14 cellular contexts compared by ENCODE assay signal in the genomic region with DNA sequence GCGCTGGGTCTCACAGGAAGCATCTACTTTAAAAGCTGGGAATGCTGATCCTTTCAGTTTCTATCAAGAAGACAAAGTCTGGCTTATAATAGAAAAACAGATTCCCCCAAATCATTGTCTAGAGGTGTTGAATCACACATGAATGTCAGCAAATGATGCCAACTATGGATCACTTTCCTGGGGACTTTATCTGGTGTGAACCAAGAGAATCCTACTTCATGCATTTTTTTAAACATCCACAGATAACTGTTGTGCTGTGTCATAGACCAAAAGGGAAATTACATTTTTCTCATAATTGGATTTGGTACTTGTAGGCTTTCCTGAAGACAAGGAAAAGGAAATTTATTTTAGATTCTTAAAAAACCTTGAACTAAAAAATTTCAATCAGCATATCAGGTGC.
DNase-seq lines count a peak whose midpoint lies in the region; TF ChIP-seq lines count a peak whose summit lies in the region.
"Had no signal": no experiment of that assay in that cellular context is flagged by ENCODE, and none has a peak within 500 bp of the region (broad histone marks: within the 10 kb centered on the region; RNA-seq: fewer than 3 reads in every experiment).

No MANE protein-coding gene starts in this region.

- WGBS in GM23248 (ENCODE audit: low coverage in 1 of 2, low lambda C conversion rate in 2 of 2, missing lambda C conversion rate in 2 of 2), 2 experiments: 50% methylated on average over 1 of the region's 1 CpG
- WGBS in mesenchymal stem cell: 80% methylated on average over 1 of the region's 1 CpG

- H3K36me3 ChIP-seq in GM23248 (ENCODE audit: low read depth) (no peaks in the 10 kb centered on the region), mesenchymal stem cell (ENCODE audit: control insufficient read depth in 1 of 2, insufficient read depth in 2 of 2, low read depth in 1 of 2, low read length in 2 of 2) (no peaks in the 10 kb centered on the region), subcutaneous abdominal adipose tissue (ENCODE audit: control insufficient read depth in 5 of 5, insufficient read depth in 5 of 5, low read length in 5 of 5) (no peaks in the 10 kb centered on the region)
- H3K36me3 ChIP-seq: neural progenitor cell had no signal

- peak; percentile 44 for DNase-seq in GM23248
- DNase-seq in caudate nucleus (lab: John Stamatoyannopoulos, UW): no peak
- DNase-seq in mesenchymal stem cell: no peak
- no peak for DNase-seq in GM10266 (ENCODE audit: extremely low spot score)
- no peak for DNase-seq in DMS 273 (lab: John Stamatoyannopoulos, UW; ENCODE audit: unreplicated experiment)
- no peak for DNase-seq in NCI-H774 (lab: John Stamatoyannopoulos, UW)
- no peak for DNase-seq in NCI-H226
- DNase-seq: activated CD8-positive, alpha-beta memory T cell treated with anti-CD3 and anti-CD28 coated beads, Interleukin-2, amount 50 U/mL, for 4 hours; activated naive CD4-positive, alpha-beta T cell; effector CD4-positive, alpha-beta T cell; GF-D8; T-helper 2 cell had no signal

- in situ Hi-C loops in GM23248 (cut with MboI): no loop called here

- H2AFZ ChIP-seq in GM23248 (peak overlapping the region; percentile 85), mesenchymal stem cell (ENCODE audit: low read depth, low read length) (no peak overlapping the region)

- no peak overlapping the region for H4K8ac ChIP-seq in mesenchymal stem cell (ENCODE audit: low read length)

- H3K23ac ChIP-seq in mesenchymal stem cell (ENCODE audit: low read length in 2 of 2): no peak overlapping the region

- H3F3A ChIP-seq in GM23248 (ENCODE audit: insufficient read depth): peaks cover 25% of the 10 kb centered on the region

- H2BK120ac ChIP-seq in mesenchymal stem cell (ENCODE audit: low read depth, low read length): no peak overlapping the region

- H3K9me3 ChIP-seq in GM23248 (ENCODE audit: low read depth) (no peaks in the 10 kb centered on the region), mesenchymal stem cell (ENCODE audit: control insufficient read depth, low read length) (no peaks in the 10 kb centered on the region), subcutaneous abdominal adipose tissue (ENCODE audit: control insufficient read depth in 5 of 5, low read length in 5 of 5) (no peaks in the 10 kb centered on the region)

- H4K91ac ChIP-seq in mesenchymal stem cell (ENCODE audit: low read length): no peak overlapping the region

- H3K4me1 ChIP-seq in GM23248 (ENCODE audit: insufficient read depth): peaks cover 31% of the 10 kb centered on the region
- no peaks in the 10 kb centered on the region for H3K4me1 ChIP-seq in mesenchymal stem cell (ENCODE audit: control insufficient read depth, insufficient read depth, low read depth, low read length)
- H3K4me1 ChIP-seq in subcutaneous abdominal adipose tissue (ENCODE audit: control insufficient read depth in 5 of 5, insufficient read depth in 5 of 5, low read length in 5 of 5): peaks cover 0 to 17% (median 15%) of the 10 kb centered on the region in 5 donors

- H3K27ac ChIP-seq in GM23248: peak overlapping the region; percentile 87
- peak overlapping the region; percentile 3 for H3K27ac ChIP-seq in caudate nucleus (ENCODE audit: low read depth, low read length)
- H3K27ac ChIP-seq in mesenchymal stem cell (ENCODE audit: low read length, poor library complexity, severe bottlenecking): no peak overlapping the region
- H3K27ac ChIP-seq in subcutaneous abdominal adipose tissue (ENCODE audit: low read depth, low read length): peak overlapping the region; percentile 49
- H3K27ac ChIP-seq: neural progenitor cell had no signal

- H3K4me3 ChIP-seq in GM23248 (peak overlapping the region; percentile 74), mesenchymal stem cell (ENCODE audit: insufficient read depth in 1 of 2, low read depth in 1 of 2, low read length in 2 of 2) (peak overlapping the region in 1 of 2 experiments; percentile 71), subcutaneous abdominal adipose tissue (ENCODE audit: low read depth in 1 of 5, low read length in 5 of 5) (peak overlapping the region in 2 of 5 donors; percentile 36 to 55)
- H3K4me3 ChIP-seq: neural progenitor cell had no signal

- no peak overlapping the region for H3K14ac ChIP-seq in mesenchymal stem cell (ENCODE audit: low read length in 2 of 2)

- no peak overlapping the region for H3K18ac ChIP-seq in mesenchymal stem cell (ENCODE audit: low read depth in 1 of 2, low read length in 2 of 2)

- no peak overlapping the region for H3K4ac ChIP-seq in mesenchymal stem cell (ENCODE audit: low read depth in 1 of 2, low read length in 2 of 2)

- no peak overlapping the region for H2BK12ac ChIP-seq in mesenchymal stem cell (ENCODE audit: low read length in 2 of 2)

- H3K9ac ChIP-seq in GM23248 (peak overlapping the region; percentile 77), mesenchymal stem cell (ENCODE audit: low read length) (peak overlapping the region; percentile 86), subcutaneous abdominal adipose tissue (ENCODE audit: low read length in 5 of 5) (no peak overlapping the region)
- H3K9ac ChIP-seq: neural progenitor cell had no signal

- no peak overlapping the region for H2BK5ac ChIP-seq in mesenchymal stem cell (ENCODE audit: low read depth, low read length, poor library complexity, severe bottlenecking)

- no peaks in the 10 kb centered on the region for H3K27me3 ChIP-seq in GM23248 (replicated peaks; ENCODE audit: insufficient read depth)
- H3K27me3 ChIP-seq in mesenchymal stem cell (ENCODE audit: control insufficient read depth in 1 of 2, insufficient read depth in 1 of 2, low read length in 2 of 2): peaks cover 0 to 7% of the 10 kb centered on the region in 2 experiments
- H3K27me3 ChIP-seq in subcutaneous abdominal adipose tissue (ENCODE audit: control insufficient read depth in 5 of 5, insufficient read depth in 4 of 5, low read length in 5 of 5): no peaks in the 10 kb centered on the region
- H3K27me3 ChIP-seq: neural progenitor cell had no signal

- H2BK15ac ChIP-seq in mesenchymal stem cell (ENCODE audit: low read depth, poor library complexity, severe bottlenecking): no peak overlapping the region

- H3K79me2 ChIP-seq in GM23248 (ENCODE audit: insufficient read depth): no peaks in the 10 kb centered on the region

- H2AK5ac ChIP-seq in mesenchymal stem cell (ENCODE audit: low read length, severe bottlenecking): no peak overlapping the region

- H3K79me1 ChIP-seq in mesenchymal stem cell (replicated peaks; ENCODE audit: low read length, poor library complexity, severe bottlenecking): no peaks in the 10 kb centered on the region

- H3K9me2 ChIP-seq in GM23248 (ENCODE audit: insufficient read depth): no peaks in the 10 kb centered on the region

- no peaks in the 10 kb centered on the region for H4K20me1 ChIP-seq in GM23248 (ENCODE audit: insufficient read depth)

- H3K4me2 ChIP-seq in GM23248 (ENCODE audit: unreplicated experiment): peak overlapping the region; percentile 99
- H3K4me2 ChIP-seq in mesenchymal stem cell (ENCODE audit: low read length, poor library complexity, severe bottlenecking): no peak overlapping the region
- H3K4me2 ChIP-seq: neural progenitor cell had no signal

- TF ChIP-seq CTCF in GM10266 (IDR thresholded peaks at IDR 0.05; ENCODE audit: control insufficient read depth, insufficient read depth, low read depth, missing control alignments): no peak

Comparison
In these comparisons a context has a peak if more than half of its experiments do, and no peak if none do; other contexts are left out.
1. H3K9ac ChIP-seq: peak in GM23248 (single experiment) and mesenchymal stem cell (single experiment); none in subcutaneous abdominal adipose tissue (0 of 5).